15 cellular contexts compared by ENCODE assay signal in genomic region chr19:5397804-5398692, GRCh38. TPM values are rescaled to one million over a fixed set of nuclear protein-coding genes. Genes with fewer than 3 reads are reported as not detected.
A peak's percentile ranks its signal among the peaks of the same experiment; 100 is the strongest.
DNase-seq lines count a peak whose midpoint lies in the region; ATAC-seq and TF ChIP-seq lines count a peak whose summit lies in the region.
"Had no signal": no experiment of that assay in that cellular context is flagged by ENCODE, and none has a peak within 500 bp of the region (broad histone marks: within the 10 kb centered on the region; RNA-seq: fewer than 3 reads in every experiment).

No MANE protein-coding gene starts in this region.

- H3K36me3 Mint-ChIP-seq in activated CD4-positive, alpha-beta T cell treated with anti-CD3 and anti-CD28 coated beads, Interleukin-2, amount 10 ng/mL, durations not matched to agents 24 days and 14 days (ENCODE audit: low read depth), result no peaks in the 10 kb centered on the region
- H3K36me3 Mint-ChIP-seq: activated naive CD4-positive, alpha-beta T cell treated with anti-CD3 and anti-CD28 coated beads, Interleukin-2, amount 50 U/mL, for 24 hours; CD14-positive monocyte; immature natural killer cell had no signal

- POLR2A ChIA-PET in A673 (lab: Charles Lee; ENCODE audit: low non-redundant PET), result interaction anchor here (0.6 kb wide), 1 partner anchor 602 kb away, joined by 3 read pairs; no protein-coding TSS in a partner anchor
- POLR2A ChIA-PET in Panc1 (lab: Charles Lee), result interaction anchor here (0.6 kb wide), 1 partner anchor 1543 kb away, joined by 18 read pairs; no protein-coding TSS in a partner anchor

- intact Hi-C loops in A673 (cut with micrococcal nuclease; ENCODE audit: unreplicated experiment), result no loop called here
- intact Hi-C loops in Panc1 (cut with micrococcal nuclease; ENCODE audit: unreplicated experiment), result no loop called here
- intact Hi-C loops in Right ventricle myocardium inferior (cut with DNase I), result no loop called here
- intact Hi-C loops in activated CD4-positive, alpha-beta T cell treated with anti-CD3 and anti-CD28 coated beads, Interleukin-2, amount 10 ng/mL, durations not matched to agents 24 days and 14 days (cut with micrococcal nuclease), result no loop called here

- peaks cover 15% of the 10 kb centered on the region for H3K27me3 Mint-ChIP-seq in activated CD4-positive, alpha-beta T cell treated with anti-CD3 and anti-CD28 coated beads, Interleukin-2, amount 10 ng/mL, durations not matched to agents 24 days and 14 days

- DNase-seq in A673 (ENCODE audit: low spot score), result peak; percentile 49
- DNase-seq in GM23248, result peak; percentile 55
- no peak for DNase-seq in Panc1 (ENCODE audit: low read depth, low spot score)
- DNase-seq in hepatic stellate cell (ENCODE audit: low spot score), result peak; percentile 38
- no peak for DNase-seq in Right ventricle myocardium inferior (ENCODE audit: missing footprints)
- DNase-seq in NCI-H128 (lab: John Stamatoyannopoulos, UW; ENCODE audit: unreplicated experiment), result no peak
- no peak for DNase-seq in activated CD4-positive, alpha-beta T cell treated with anti-CD3 and anti-CD28 coated beads, Interleukin-2, amount 10 ng/mL, durations not matched to agents 24 days and 14 days
- DNase-seq: activated CD4-positive, CD25-positive, alpha-beta regulatory T cell; stimulated activated CD4-positive, alpha-beta T cell treated with anti-CD3 and anti-CD28 coated beads, Interleukin-4, amount 100 ng/mL, for 4 hours had no signal

- H3K27me3 ChIP-seq in A673 (replicated peaks; ENCODE audit: insufficient read depth, low read depth, low read length, poor library complexity) (peaks cover 49% of the 10 kb centered on the region), GM23248 (replicated peaks; ENCODE audit: insufficient read depth) (peaks cover 43% of the 10 kb centered on the region), Panc1 (ENCODE audit: control insufficient read depth, insufficient read depth, low read length) (peaks cover 2% of the 10 kb centered on the region; the same call in 1 of the 2 replicates)

- no peaks in the 10 kb centered on the region for H3F3A ChIP-seq in GM23248 (ENCODE audit: insufficient read depth)

- H3K79me2 ChIP-seq in GM23248 (ENCODE audit: insufficient read depth), result no peaks in the 10 kb centered on the region

- H3K4me1 ChIP-seq in A673 (ENCODE audit: insufficient read depth, low read length, poor library complexity, severe bottlenecking) (no peaks in the 10 kb centered on the region), GM23248 (ENCODE audit: insufficient read depth) (no peaks in the 10 kb centered on the region), Panc1 (ENCODE audit: control insufficient read depth, insufficient read depth, low read length) (no peaks in the 10 kb centered on the region)

- TF ChIP-seq CTCF in A673 (conservative IDR thresholded peaks at IDR 0.05; ENCODE audit: low read depth, low read length), result no peak
- TF ChIP-seq CTCF in Panc1 (IDR thresholded peaks at IDR 0.05), result no peak

- H3K27ac ChIP-seq in A673 (ENCODE audit: low read depth, low read length, poor library complexity, severe bottlenecking) (no peak overlapping the region), GM23248 (no peak overlapping the region), Panc1 (ENCODE audit: low read length) (no peak overlapping the region)

- H3K9me2 ChIP-seq in GM23248 (ENCODE audit: insufficient read depth), result no peaks in the 10 kb centered on the region

- no peaks in the 10 kb centered on the region for H3K4me1 Mint-ChIP-seq in activated CD4-positive, alpha-beta T cell treated with anti-CD3 and anti-CD28 coated beads, Interleukin-2, amount 10 ng/mL, durations not matched to agents 24 days and 14 days
- H3K4me1 Mint-ChIP-seq: activated naive CD4-positive, alpha-beta T cell treated with anti-CD3 and anti-CD28 coated beads, Interleukin-2, amount 50 U/mL, for 24 hours; CD14-positive monocyte; immature natural killer cell had no signal

- no peak overlapping the region for H3K27ac Mint-ChIP-seq in activated CD4-positive, alpha-beta T cell treated with anti-CD3 and anti-CD28 coated beads, Interleukin-2, amount 10 ng/mL, durations not matched to agents 24 days and 14 days
- H3K27ac Mint-ChIP-seq: activated naive CD4-positive, alpha-beta T cell treated with anti-CD3 and anti-CD28 coated beads, Interleukin-2, amount 50 U/mL, for 24 hours; CD14-positive monocyte; immature natural killer cell had no signal

- BruUV-seq in A673 (replicated peaks; lab: Mats Ljungman, UMichigan), result no TSS peak
- no TSS peak for BruUV-seq in Panc1 (replicated peaks; lab: Mats Ljungman, UMichigan)

- no peak overlapping the region for H3K4me2 ChIP-seq in GM23248 (ENCODE audit: unreplicated experiment)

- CTCF ChIA-PET in A673 (lab: Charles Lee) (no interaction called here), Panc1 (lab: Charles Lee) (no interaction called here)

- H3K36me3 ChIP-seq in A673 (ENCODE audit: insufficient read depth, low read length, poor library complexity, severe bottlenecking) (no peaks in the 10 kb centered on the region), GM23248 (ENCODE audit: low read depth) (no peaks in the 10 kb centered on the region), Panc1 (ENCODE audit: control insufficient read depth, insufficient read depth, low read length) (no peaks in the 10 kb centered on the region)

- no peak overlapping the region for H2AFZ ChIP-seq in GM23248

- H3K4me3 ChIP-seq in A673 (ENCODE audit: low read depth, low read length, poor library complexity, severe bottlenecking) (no peak overlapping the region), GM23248 (no peak overlapping the region), Panc1 (ENCODE audit: low read depth in 2 of 2, low read length in 2 of 2) (no peak overlapping the region)

- H3K4me3 Mint-ChIP-seq in activated CD4-positive, alpha-beta T cell treated with anti-CD3 and anti-CD28 coated beads, Interleukin-2, amount 10 ng/mL, durations not matched to agents 24 days and 14 days, result no peak overlapping the region
- H3K4me3 Mint-ChIP-seq: activated naive CD4-positive, alpha-beta T cell treated with anti-CD3 and anti-CD28 coated beads, Interleukin-2, amount 50 U/mL, for 24 hours; immature natural killer cell had no signal

- H3K9ac ChIP-seq in GM23248, result no peak overlapping the region

- in situ Hi-C loops in GM23248 (cut with MboI), result no loop called here
- in situ Hi-C loops in Panc1 (cut with HindIII; ENCODE audit: low pct_unique_long_range_greater_than_20kb, low sequenced_read_pairs), result no loop called here

- no peaks in the 10 kb centered on the region for H3K9me3 Mint-ChIP-seq in activated CD4-positive, alpha-beta T cell treated with anti-CD3 and anti-CD28 coated beads, Interleukin-2, amount 10 ng/mL, durations not matched to agents 24 days and 14 days
- H3K9me3 Mint-ChIP-seq: activated naive CD4-positive, alpha-beta T cell treated with anti-CD3 and anti-CD28 coated beads, Interleukin-2, amount 50 U/mL, for 24 hours; immature natural killer cell had no signal

- 0 to 3% methylated on average over 17 to 18 of the region's 18 CpGs for WGBS in GM23248 (ENCODE audit: low coverage in 1 of 2, low lambda C conversion rate in 2 of 2, missing lambda C conversion rate in 2 of 2), 2 experiments

- H3K9me3 ChIP-seq in A673 (ENCODE audit: low read depth, low read length, poor library complexity, severe bottlenecking) (no peaks in the 10 kb centered on the region), GM23248 (ENCODE audit: low read depth) (no peaks in the 10 kb centered on the region), Panc1 (ENCODE audit: control insufficient read depth, insufficient read depth, low read depth, low read length) (no peaks in the 10 kb centered on the region)

- H4K20me1 ChIP-seq in GM23248 (ENCODE audit: insufficient read depth), result no peaks in the 10 kb centered on the region

- ATAC-seq in Panc1 (peak; percentile 67; the same call in 1 of the 2 replicates), GM21367 (IDR thresholded peaks at IDR 0.05; ENCODE audit: unreplicated experiment) (no peak), Right ventricle myocardium inferior (no peak)

RNA-seq across cellular contexts. Expression of gene ZNRF4, which starts 57.2 kb away (rescaled TPM):
- not detected in 2 replicates for total RNA-seq in A673 (2021)
- not detected in 2 replicates for total RNA-seq in GM23248 (2014; rRNA removed; shearing (Covaris generic))
- polyA plus RNA-seq in GM23248 (2016; fragmentation: Nextera tagmentation; extraction: Ambion mirVana), result not detected in 2 replicates
- not detected for total RNA-seq in Panc1 (2021; ENCODE audit: unreplicated experiment)
- not detected for polyA plus RNA-seq in Panc1 (2012; ENCODE audit: insufficient read length)
- not detected for total RNA-seq in Right ventricle myocardium inferior
- not detected in 2 replicates for total RNA-seq in activated CD4-positive, alpha-beta T cell treated with anti-CD3 and anti-CD28 coated beads, Interleukin-2, amount 10 ng/mL, durations not matched to agents 24 days and 14 days
- total RNA-seq: osteocyte had no signal
- polyA plus RNA-seq: CD14-positive monocyte, immature natural killer cell, thymus had no signal

RNA-seq across cellular contexts. Expression of gene PTPRS, which starts 57.4 kb away (rescaled TPM):
- total RNA-seq in A673 (2021), result 215 and 240 TPM in 2 replicates
- total RNA-seq in GM23248 (2014; rRNA removed; shearing (Covaris generic)), result 196 and 215 TPM in 2 replicates
- polyA plus RNA-seq in GM23248 (2016; fragmentation: Nextera tagmentation; extraction: Ambion mirVana), result 20.2 and 21.7 TPM in 2 replicates
- total RNA-seq in Panc1 (2021; ENCODE audit: unreplicated experiment), result 85.4 TPM
- 65.9 TPM for polyA plus RNA-seq in Panc1 (2012; ENCODE audit: insufficient read length)
- 61.0 TPM for total RNA-seq in Right ventricle myocardium inferior
- total RNA-seq in activated CD4-positive, alpha-beta T cell treated with anti-CD3 and anti-CD28 coated beads, Interleukin-2, amount 10 ng/mL, durations not matched to agents 24 days and 14 days, result 0.05 and 0.09 TPM in 2 replicates
- polyA plus RNA-seq: CD14-positive monocyte had no signal

Comparison
In these comparisons a context has a peak if more than half of its experiments do, and no peak if none do; other contexts are left out.
1. DNase-seq: peak in A673 (single experiment), GM23248 (single experiment) and hepatic stellate cell (single experiment); none in Panc1 (single experiment), Right ventricle myocardium inferior (single experiment), NCI-H128 (single experiment) and activated CD4-positive, alpha-beta T cell treated with anti-CD3 and anti-CD28 coated beads, Interleukin-2, amount 10 ng/mL, durations not matched to agents 24 days and 14 days (single experiment).
2. RNA of gene PTPRS, which starts 57.4 kb away (total RNA-seq): 215 to 240 TPM in A673, 196 to 215 TPM in GM23248, 85.4 TPM in Panc1 (single experiment) and 61.0 TPM in Right ventricle myocardium inferior (single experiment); 0.05 to 0.09 TPM in activated CD4-positive, alpha-beta T cell treated with anti-CD3 and anti-CD28 coated beads, Interleukin-2, amount 10 ng/mL, durations not matched to agents 24 days and 14 days; every median in the first group is over 10 times any median in the second.